In genomic region chr10:125266966-125267365, GRCh38 we compare ENCODE assay signal across 40 cellular contexts.
"Had no signal": no experiment of that assay in that cellular context is flagged by ENCODE, and none has a peak within 500 bp of the region (broad histone marks: within the 10 kb centered on the region; RNA-seq: fewer than 3 reads in every experiment).

No MANE protein-coding gene starts in this region.

- H3K27me3 ChIP-seq: adrenal gland, ascending aorta, body of pancreas, brain microvascular endothelial cell, breast epithelium, cardiac muscle cell had no signal

- H3K4me1 Mint-ChIP-seq: activated naive CD4-positive, alpha-beta T cell treated with anti-CD3 and anti-CD28 coated beads, Interleukin-2, amount 10 ng/mL, durations not matched to agents 7 days and 5 days; activated naive CD4-positive, alpha-beta T cell treated with anti-CD3 and anti-CD28 coated beads, Interleukin-2, amount 50 U/mL, for 24 hours; activated naive CD8-positive, alpha-beta T cell treated with anti-CD3 and anti-CD28 coated beads, Interleukin-2, amount 10 ng/mL, durations not matched to agents 7 days and 5 days; activated naive CD8-positive, alpha-beta T cell treated with anti-CD3 and anti-CD28 coated beads, Interleukin-2, amount 50 U/mL, for 24 hours; activated T-helper 17 cell treated with anti-CD3 and anti-CD28 coated beads, Interleukin-2, amount 50 U/mL, for 72 hours; central memory CD8-positive, alpha-beta T cell had no signal

- FAIRE-seq: astrocyte, bronchial epithelial cell had no signal

- H3K36me3 ChIP-seq: adrenal gland, ascending aorta, brain microvascular endothelial cell, breast epithelium, cardiac muscle cell had no signal

- H3K27ac Mint-ChIP-seq: activated naive CD4-positive, alpha-beta T cell treated with anti-CD3 and anti-CD28 coated beads for 36 hours; activated naive CD4-positive, alpha-beta T cell treated with anti-CD3 and anti-CD28 coated beads, Interleukin-2, amount 10 ng/mL, durations not matched to agents 7 days and 5 days; activated naive CD4-positive, alpha-beta T cell treated with anti-CD3 and anti-CD28 coated beads, Interleukin-2, amount 50 U/mL, for 24 hours; activated naive CD4-positive, alpha-beta T cell treated with anti-CD3 and anti-CD28 coated beads, Interleukin-2, amount 50 U/mL, for 72 hours; activated naive CD8-positive, alpha-beta T cell; activated naive CD8-positive, alpha-beta T cell treated with anti-CD3 and anti-CD28 coated beads for 36 hours; activated naive CD8-positive, alpha-beta T cell treated with anti-CD3 and anti-CD28 coated beads, Interleukin-2, amount 10 ng/mL, durations not matched to agents 7 days and 5 days; activated naive CD8-positive, alpha-beta T cell treated with anti-CD3 and anti-CD28 coated beads, Interleukin-2, amount 50 U/mL, for 24 hours; activated T-cell treated with anti-CD3 and anti-CD28 coated beads, Interleukin-2, amount 50 U/mL, for 24 hours; activated T-cell treated with anti-CD3 and anti-CD28 coated beads, Interleukin-2, amount 50 U/mL, for 72 hours; activated T-helper 1 cell treated with anti-CD3 and anti-CD28 coated beads, Interleukin-12 subunit alpha, Interleukin-12 subunit beta, Interleukin-2, Interleukin-4 antibody, amounts not matched to agents 30 ng/mL and 10 ng/mL and 1 ng/mL, durations not matched to agents 14 hours and 24 hours and 36 hours; activated T-helper 17 cell treated with anti-CD3 and anti-CD28 coated beads, Interleukin-2, amount 50 U/mL, for 72 hours; activated T-helper 2 cell treated with anti-CD3 and anti-CD28 coated beads, Interferon-gamma antibody, Interleukin-2, Interleukin-4, amounts not matched to agents 10 μg/mL and 5 μg/mL and 100 μg/mL, durations not matched to agents 14 hours and 24 hours and 36 hours; brain had no signal

- H3K9me3 Mint-ChIP-seq: activated naive CD4-positive, alpha-beta T cell treated with anti-CD3 and anti-CD28 coated beads for 36 hours; activated naive CD4-positive, alpha-beta T cell treated with anti-CD3 and anti-CD28 coated beads, Interleukin-2, amount 10 ng/mL, durations not matched to agents 7 days and 5 days; activated naive CD4-positive, alpha-beta T cell treated with anti-CD3 and anti-CD28 coated beads, Interleukin-2, amount 50 U/mL, for 24 hours; activated T-cell treated with anti-CD3 and anti-CD28 coated beads, Interleukin-2, amount 50 U/mL, for 24 hours; activated T-helper 1 cell treated with anti-CD3 and anti-CD28 coated beads, Interleukin-12 subunit alpha, Interleukin-12 subunit beta, Interleukin-2, Interleukin-4 antibody, amounts not matched to agents 30 ng/mL and 10 ng/mL and 1 ng/mL, durations not matched to agents 14 hours and 24 hours and 36 hours; central memory CD8-positive, alpha-beta T cell had no signal

- H3K4me1 ChIP-seq: adrenal gland, ascending aorta, body of pancreas, breast epithelium had no signal

- H3K36me3 Mint-ChIP-seq: activated naive CD4-positive, alpha-beta T cell treated with anti-CD3 and anti-CD28 coated beads, Interleukin-2, amount 10 ng/mL, durations not matched to agents 7 days and 5 days; activated naive CD4-positive, alpha-beta T cell treated with anti-CD3 and anti-CD28 coated beads, Interleukin-2, amount 50 U/mL, for 24 hours; activated naive CD4-positive, alpha-beta T cell treated with anti-CD3 and anti-CD28 coated beads, Interleukin-2, amount 50 U/mL, for 72 hours; activated naive CD8-positive, alpha-beta T cell; activated naive CD8-positive, alpha-beta T cell treated with anti-CD3 and anti-CD28 coated beads for 36 hours; activated naive CD8-positive, alpha-beta T cell treated with anti-CD3 and anti-CD28 coated beads, Interleukin-2, amount 10 ng/mL, durations not matched to agents 7 days and 5 days; brain had no signal

- H3K9me3 ChIP-seq: adrenal gland, ascending aorta, body of pancreas, breast epithelium had no signal

- ATAC-seq: activated naive CD4-positive, alpha-beta T cell treated with anti-CD3 and anti-CD28 coated beads, Interleukin-2, amount 50 U/mL, for 72 hours; activated naive CD8-positive, alpha-beta T cell treated with anti-CD3 and anti-CD28 coated beads, Interleukin-2, amount 50 U/mL, for 24 hours; activated T-cell treated with anti-CD3 and anti-CD28 coated beads, Interleukin-2, amount 50 U/mL, for 4 hours; activated T-cell treated with anti-CD3 and anti-CD28 coated beads, Interleukin-2, amount 50 U/mL, for 72 hours; activated T-helper 17 cell treated with anti-CD3 and anti-CD28 coated beads, Interleukin-2, amount 50 U/mL, for 72 hours; body of pancreas had no signal

- H3K27ac ChIP-seq: adrenal gland, ascending aorta, body of pancreas, brain microvascular endothelial cell, cardiac muscle cell had no signal

- DNase-seq: activated effector memory CD4-positive, alpha-beta T cell treated with anti-CD3 and anti-CD28 coated beads, Interleukin-2, amount 50 U/mL, for 16 hours; activated effector memory CD4-positive, alpha-beta T cell treated with Interleukin-2 at 50 U/mL for 16 hours; activated gamma-delta T cell; activated gamma-delta T cell treated with Interleukin-2 at 50 U/mL for 16 hours; activated naive CD4-positive, alpha-beta T cell; activated naive CD4-positive, alpha-beta T cell treated with anti-CD3 and anti-CD28 coated beads for 36 hours; activated naive CD4-positive, alpha-beta T cell treated with anti-CD3 and anti-CD28 coated beads, Interleukin-2, amount 10 ng/mL, durations not matched to agents 7 days and 5 days; activated naive CD4-positive, alpha-beta T cell treated with anti-CD3 and anti-CD28 coated beads, Interleukin-2, amount 50 U/mL, for 16 hours; activated naive CD4-positive, alpha-beta T cell treated with Interleukin-2 at 50 U/mL for 16 hours; activated naive CD8-positive, alpha-beta T cell treated with anti-CD3 and anti-CD28 coated beads for 36 hours; activated naive CD8-positive, alpha-beta T cell treated with anti-CD3 and anti-CD28 coated beads, Interleukin-2, amount 10 ng/mL, durations not matched to agents 7 days and 5 days; activated naive CD8-positive, alpha-beta T cell treated with anti-CD3 and anti-CD28 coated beads, Interleukin-2, amount 50 U/mL, for 24 hours; activated T-cell treated with anti-CD3 and anti-CD28 coated beads, Interleukin-2, amount 50 U/mL, for 1 hour; activated T-cell treated with anti-CD3 and anti-CD28 coated beads, Interleukin-2, amount 50 U/mL, for 24 hours; activated T-cell treated with anti-CD3 and anti-CD28 coated beads, Interleukin-2, amount 50 U/mL, for 4 hours; activated T-cell treated with anti-CD3 and anti-CD28 coated beads, Interleukin-2, amount 50 U/mL, for 48 hours; activated T-cell treated with anti-CD3 and anti-CD28 coated beads, Interleukin-2, amount 50 U/mL, for 72 hours; adrenal gland; amniotic stem cell; amygdala; anterior cingulate cortex; aorta; body of pancreas; brain microvascular endothelial cell; caudate nucleus; central memory CD4-positive, alpha-beta T cell; cerebellar nuclear complex had no signal

- H3K4me3 Mint-ChIP-seq: activated naive CD4-positive, alpha-beta T cell treated with anti-CD3 and anti-CD28 coated beads for 36 hours; activated naive CD4-positive, alpha-beta T cell treated with anti-CD3 and anti-CD28 coated beads, Interleukin-2, amount 10 ng/mL, durations not matched to agents 7 days and 5 days; activated naive CD4-positive, alpha-beta T cell treated with anti-CD3 and anti-CD28 coated beads, Interleukin-2, amount 50 U/mL, for 24 hours; activated naive CD8-positive, alpha-beta T cell; activated naive CD8-positive, alpha-beta T cell treated with anti-CD3 and anti-CD28 coated beads for 36 hours; activated naive CD8-positive, alpha-beta T cell treated with anti-CD3 and anti-CD28 coated beads, Interleukin-2, amount 10 ng/mL, durations not matched to agents 7 days and 5 days; activated naive CD8-positive, alpha-beta T cell treated with anti-CD3 and anti-CD28 coated beads, Interleukin-2, amount 50 U/mL, for 24 hours; activated T-cell treated with anti-CD3 and anti-CD28 coated beads, Interleukin-2, amount 50 U/mL, for 24 hours; activated T-cell treated with anti-CD3 and anti-CD28 coated beads, Interleukin-2, amount 50 U/mL, for 4 hours; activated T-cell treated with anti-CD3 and anti-CD28 coated beads, Interleukin-2, amount 50 U/mL, for 72 hours; activated T-helper 1 cell treated with anti-CD3 and anti-CD28 coated beads, Interleukin-12 subunit alpha, Interleukin-12 subunit beta, Interleukin-2, Interleukin-4 antibody, amounts not matched to agents 30 ng/mL and 10 ng/mL and 1 ng/mL, durations not matched to agents 14 hours and 24 hours and 36 hours; activated T-helper 17 cell treated with anti-CD3 and anti-CD28 coated beads, Interleukin-2, amount 50 U/mL, for 72 hours; brain; central memory CD8-positive, alpha-beta T cell had no signal

- H3K4me3 ChIP-seq: adrenal gland, ascending aorta, body of pancreas, breast epithelium, cardiac muscle cell had no signal

- H3K27me3 Mint-ChIP-seq: activated naive CD4-positive, alpha-beta T cell treated with anti-CD3 and anti-CD28 coated beads, Interleukin-2, amount 10 ng/mL, durations not matched to agents 7 days and 5 days; activated naive CD4-positive, alpha-beta T cell treated with anti-CD3 and anti-CD28 coated beads, Interleukin-2, amount 50 U/mL, for 24 hours; activated naive CD8-positive, alpha-beta T cell treated with anti-CD3 and anti-CD28 coated beads, Interleukin-2, amount 10 ng/mL, durations not matched to agents 7 days and 5 days; activated T-cell treated with anti-CD3 and anti-CD28 coated beads, Interleukin-2, amount 50 U/mL, for 24 hours had no signal
